ENCODE assay signal across 16 cellular contexts in genomic region chr1:203031467-203031866, GRCh38. TPM values are rescaled to one million over a fixed set of nuclear protein-coding genes. Genes with fewer than 3 reads are reported as not detected.
DNase-seq lines count a peak whose midpoint lies in the region; ATAC-seq and TF ChIP-seq lines count a peak whose summit lies in the region.
"Had no signal": no experiment of that assay in that cellular context is flagged by ENCODE, and none has a peak within 500 bp of the region (broad histone marks: within the 10 kb centered on the region; RNA-seq: fewer than 3 reads in every experiment).

No MANE protein-coding gene starts in this region.

- H3K4me3 Mint-ChIP-seq in activated CD8-positive, alpha-beta T cell treated with anti-CD3 and anti-CD28 coated beads for 36 hours = no peak overlapping the region
- H3K4me3 Mint-ChIP-seq in activated CD8-positive, alpha-beta T cell treated with anti-CD3 and anti-CD28 coated beads, Interleukin-2, amount 10 ng/mL, durations not matched to agents 7 days and 5 days = no peak overlapping the region
- H3K4me3 Mint-ChIP-seq: activated T-helper 1 cell treated with anti-CD3 and anti-CD28 coated beads, Interleukin-12 subunit alpha, Interleukin-12 subunit beta, Interleukin-2, Interleukin-4 antibody, amounts not matched to agents 30 ng/mL and 10 ng/mL and 1 ng/mL, durations not matched to agents 14 hours and 24 hours and 36 hours; natural killer cell treated with Interleukin-12 subunit alpha and Interleukin-12 subunit beta and Interleukin-15 and Interleukin-18, amount 100 ng/mL, for 72 hours had no signal

- H3K27me3 ChIP-seq in dorsolateral prefrontal cortex = no peaks in the 10 kb centered on the region
- H3K27me3 ChIP-seq in ovary = no peaks in the 10 kb centered on the region
- H3K27me3 ChIP-seq: upper lobe of left lung had no signal

- POLR2A ChIA-PET in activated CD8-positive, alpha-beta T cell treated with anti-CD3 and anti-CD28 coated beads for 36 hours (lab: Charles Lee) = no interaction called here
- POLR2A ChIA-PET in activated CD8-positive, alpha-beta T cell treated with anti-CD3 and anti-CD28 coated beads, Interleukin-2, amount 10 ng/mL, durations not matched to agents 7 days and 5 days (lab: Charles Lee) = no interaction called here

- peak; percentile 23 for TF ChIP-seq CTCF in activated CD8-positive, alpha-beta T cell treated with anti-CD3 and anti-CD28 coated beads for 36 hours (IDR thresholded peaks at IDR 0.05)
- TF ChIP-seq CTCF in NB4 (IDR thresholded peaks at IDR 0.05; ENCODE audit: low read depth, low read length) = peak; percentile 21
- peak in 42 of 56 donors; percentile 11 to 62 (median 34) for TF ChIP-seq CTCF in dorsolateral prefrontal cortex (IDR thresholded peaks at IDR 0.05 in 54 of 56, conservative IDR thresholded peaks at IDR 0.05 in 2 of 56; ENCODE audit: low read depth in 1 of 56, partially characterized antibody in 56 of 56)
- peak; percentile 53 for TF ChIP-seq CTCF in retinal pigment epithelial cell (conservative IDR thresholded peaks at IDR 0.05; ENCODE audit: low read depth, low read length)
- no peak for TF ChIP-seq CTCF in ovary (IDR thresholded peaks at IDR 0.05)

- WGBS in ovary, 3 donors = 53 to 66% (median 58%) methylated on average over 6 of the region's 6 CpGs

- no peaks in the 10 kb centered on the region for H3K9me3 ChIP-seq in ovary
- H3K9me3 ChIP-seq: esophagus muscularis mucosa, upper lobe of left lung had no signal

- CTCF ChIA-PET in activated CD8-positive, alpha-beta T cell treated with anti-CD3 and anti-CD28 coated beads for 36 hours (lab: Charles Lee) = interaction anchor here (5.8 kb wide), 1 partner anchor 9 kb away, joined by 54 read pairs; no protein-coding TSS in a partner anchor
- CTCF ChIA-PET in activated CD8-positive, alpha-beta T cell treated with anti-CD3 and anti-CD28 coated beads, Interleukin-2, amount 10 ng/mL, durations not matched to agents 7 days and 5 days (lab: Charles Lee) = interaction anchor here (1.2 to 7.6 kb wide), 2 partner anchors 8 to 236 kb away, joined by 3 to 76 read pairs; no protein-coding TSS in a partner anchor

- no peaks in the 10 kb centered on the region for H3K36me3 ChIP-seq in ovary
- H3K36me3 ChIP-seq: esophagus muscularis mucosa, upper lobe of left lung had no signal

- H3K4me3 ChIP-seq in NB4 (ENCODE audit: low read depth, low read length) (no peak overlapping the region), dorsolateral prefrontal cortex (peak overlapping the region in 2 of 59 donors; percentile 7 to 15), retinal pigment epithelial cell (ENCODE audit: low read length) (no peak overlapping the region), ovary (no peak overlapping the region)
- H3K4me3 ChIP-seq: esophagus muscularis mucosa, upper lobe of left lung had no signal

- DNase-seq in activated CD8-positive, alpha-beta T cell treated with anti-CD3 and anti-CD28 coated beads for 36 hours = no peak
- DNase-seq in activated CD8-positive, alpha-beta T cell treated with anti-CD3 and anti-CD28 coated beads, Interleukin-2, amount 10 ng/mL, durations not matched to agents 7 days and 5 days = no peak
- DNase-seq in NB4 (ENCODE audit: low read depth) (no peak), dorsolateral prefrontal cortex (no peak), retinal pigment epithelial cell (ENCODE audit: low read depth) (no peak), NCI-H526 treated with DMSO at 0.1 percent for 48 hours (lab: John Stamatoyannopoulos, UW) (no peak), ovary (no peak)
- DNase-seq: GF-D8; kidney; SHP77 treated with DMSO at 0.1 percent for 48 hours; stimulated activated CD4-positive, alpha-beta T cell treated with anti-CD3 and anti-CD28 coated beads, Interleukin-12 subunit alpha, Interleukin-12 subunit beta, amount 100 ng/mL, for 4 hours had no signal

- H3K27me3 Mint-ChIP-seq in activated CD8-positive, alpha-beta T cell treated with anti-CD3 and anti-CD28 coated beads for 36 hours = peaks cover 10% of the 10 kb centered on the region
- H3K27me3 Mint-ChIP-seq in activated CD8-positive, alpha-beta T cell treated with anti-CD3 and anti-CD28 coated beads, Interleukin-2, amount 10 ng/mL, durations not matched to agents 7 days and 5 days (ENCODE audit: low read depth) = peaks cover 8% of the 10 kb centered on the region

- peaks cover 5% of the 10 kb centered on the region for H3K4me1 ChIP-seq in ovary (ENCODE audit: insufficient read depth)

- H3K36me3 Mint-ChIP-seq in activated CD8-positive, alpha-beta T cell treated with anti-CD3 and anti-CD28 coated beads for 36 hours (ENCODE audit: low read depth) = peaks cover 5% of the 10 kb centered on the region
- no peaks in the 10 kb centered on the region for H3K36me3 Mint-ChIP-seq in activated CD8-positive, alpha-beta T cell treated with anti-CD3 and anti-CD28 coated beads, Interleukin-2, amount 10 ng/mL, durations not matched to agents 7 days and 5 days (ENCODE audit: low read depth)
- H3K36me3 Mint-ChIP-seq: natural killer cell treated with Interleukin-12 subunit alpha and Interleukin-12 subunit beta and Interleukin-15 and Interleukin-18, amount 100 ng/mL, for 72 hours had no signal

- peaks cover 12% of the 10 kb centered on the region for H3K4me1 Mint-ChIP-seq in activated CD8-positive, alpha-beta T cell treated with anti-CD3 and anti-CD28 coated beads for 36 hours (ENCODE audit: low read depth)
- H3K4me1 Mint-ChIP-seq in activated CD8-positive, alpha-beta T cell treated with anti-CD3 and anti-CD28 coated beads, Interleukin-2, amount 10 ng/mL, durations not matched to agents 7 days and 5 days (ENCODE audit: low read depth) = peaks cover 14% of the 10 kb centered on the region

- TF ChIP-seq EP300 in ovary (IDR thresholded peaks at IDR 0.05) = no peak

- H3K9me3 Mint-ChIP-seq in activated CD8-positive, alpha-beta T cell treated with anti-CD3 and anti-CD28 coated beads for 36 hours = no peaks in the 10 kb centered on the region
- H3K9me3 Mint-ChIP-seq in activated CD8-positive, alpha-beta T cell treated with anti-CD3 and anti-CD28 coated beads, Interleukin-2, amount 10 ng/mL, durations not matched to agents 7 days and 5 days (ENCODE audit: insufficient read depth) = no peaks in the 10 kb centered on the region
- H3K9me3 Mint-ChIP-seq: activated T-helper 1 cell treated with anti-CD3 and anti-CD28 coated beads, Interleukin-12 subunit alpha, Interleukin-12 subunit beta, Interleukin-2, Interleukin-4 antibody, amounts not matched to agents 30 ng/mL and 10 ng/mL and 1 ng/mL, durations not matched to agents 14 hours and 24 hours and 36 hours; natural killer cell treated with Interleukin-12 subunit alpha and Interleukin-12 subunit beta and Interleukin-15 and Interleukin-18, amount 100 ng/mL, for 72 hours had no signal

- H3K27ac Mint-ChIP-seq in activated CD8-positive, alpha-beta T cell treated with anti-CD3 and anti-CD28 coated beads for 36 hours = no peak overlapping the region
- H3K27ac Mint-ChIP-seq in activated CD8-positive, alpha-beta T cell treated with anti-CD3 and anti-CD28 coated beads, Interleukin-2, amount 10 ng/mL, durations not matched to agents 7 days and 5 days = no peak overlapping the region
- H3K27ac Mint-ChIP-seq: activated T-helper 1 cell treated with anti-CD3 and anti-CD28 coated beads, Interleukin-12 subunit alpha, Interleukin-12 subunit beta, Interleukin-2, Interleukin-4 antibody, amounts not matched to agents 30 ng/mL and 10 ng/mL and 1 ng/mL, durations not matched to agents 14 hours and 24 hours and 36 hours; natural killer cell treated with Interleukin-12 subunit alpha and Interleukin-12 subunit beta and Interleukin-15 and Interleukin-18, amount 100 ng/mL, for 72 hours had no signal

- H3K27ac ChIP-seq in dorsolateral prefrontal cortex = peak overlapping the region in 2 of 59 donors; percentile 57 to 93
- H3K27ac ChIP-seq in ovary = no peak overlapping the region
- H3K27ac ChIP-seq: esophagus muscularis mucosa, upper lobe of left lung had no signal

- intact Hi-C loops in activated CD8-positive, alpha-beta T cell treated with anti-CD3 and anti-CD28 coated beads for 36 hours (cut with micrococcal nuclease) = no loop called here
- intact Hi-C loops in dorsolateral prefrontal cortex (cut with DNase I) = no loop called here
- intact Hi-C loops in ovary (cut with DNase I) = no loop called here

- ATAC-seq in activated CD8-positive, alpha-beta T cell treated with anti-CD3 and anti-CD28 coated beads for 36 hours = no peak
- ATAC-seq in activated CD8-positive, alpha-beta T cell treated with anti-CD3 and anti-CD28 coated beads, Interleukin-2, amount 10 ng/mL, durations not matched to agents 7 days and 5 days = no peak
- ATAC-seq in HG02623 (IDR thresholded peaks at IDR 0.05; ENCODE audit: unreplicated experiment) = no peak
- ATAC-seq: natural killer cell treated with Interleukin-12 subunit alpha and Interleukin-12 subunit beta and Interleukin-15 and Interleukin-18, amount 100 ng/mL, for 72 hours had no signal

- TF ChIP-seq POLR2A in NB4 (IDR thresholded peaks at IDR 0.05; ENCODE audit: extremely low read depth, insufficient read length) (no peak), ovary (IDR thresholded peaks at IDR 0.05) (no peak)

RNA-seq across cellular contexts. Expression of gene PPFIA4, which starts 5.2 kb away (rescaled TPM):
- total RNA-seq in activated CD8-positive, alpha-beta T cell treated with anti-CD3 and anti-CD28 coated beads for 36 hours = 10 to 100 TPM; 78.8 to 79.9 TPM
- 10 to 100 TPM; 31.9 to 32.0 TPM for total RNA-seq in activated CD8-positive, alpha-beta T cell treated with anti-CD3 and anti-CD28 coated beads, Interleukin-2, amount 10 ng/mL, durations not matched to agents 7 days and 5 days
- 100 to 1,000 TPM in 106 of 120 experiments, 10 to 100 TPM in 14; 47.1 to 253 (median 140) TPM for total RNA-seq in dorsolateral prefrontal cortex
- total RNA-seq in ovary = 1 to 10 TPM; 1.0 to 2.6 (median 1.6) TPM
- polyA plus RNA-seq in ovary = under 1 TPM; 0.35 to 0.53 TPM

RNA-seq across cellular contexts. Expression of gene TMEM183A, which starts 24.3 kb away (rescaled TPM):
- 10 to 100 TPM; 76.5 to 82.2 TPM for total RNA-seq in activated CD8-positive, alpha-beta T cell treated with anti-CD3 and anti-CD28 coated beads for 36 hours
- total RNA-seq in activated CD8-positive, alpha-beta T cell treated with anti-CD3 and anti-CD28 coated beads, Interleukin-2, amount 10 ng/mL, durations not matched to agents 7 days and 5 days = 10 to 100 TPM; 78.3 to 81.3 TPM
- total RNA-seq in dorsolateral prefrontal cortex (100 to 1,000 TPM in 5 of 120 experiments, 10 to 100 TPM in 115; 37.4 to 106 (median 77.4) TPM), ovary (10 to 100 TPM; 42.0 to 67.4 (median 46.6) TPM)
- polyA plus RNA-seq in ovary = 10 to 100 TPM; 44.0 to 72.4 TPM

RNA-seq across cellular contexts. Expression of gene MYOG, which starts 54.3 kb away (rescaled TPM):
- total RNA-seq in activated CD8-positive, alpha-beta T cell treated with anti-CD3 and anti-CD28 coated beads for 36 hours = not detected
- total RNA-seq in activated CD8-positive, alpha-beta T cell treated with anti-CD3 and anti-CD28 coated beads, Interleukin-2, amount 10 ng/mL, durations not matched to agents 7 days and 5 days = not detected
- total RNA-seq in dorsolateral prefrontal cortex (under 1 TPM in 21 of 120 experiments, not detected in 99; 0.26 to 0.91 (median 0.38) TPM), ovary (not detected)
- not detected for polyA plus RNA-seq in ovary
- total RNA-seq: activated T-helper 1 cell treated with anti-CD3 and anti-CD28 coated beads, Interleukin-12 subunit alpha, Interleukin-12 subunit beta, Interleukin-2, Interleukin-4 antibody, amounts not matched to agents 30 ng/mL and 10 ng/mL and 1 ng/mL, durations not matched to agents 14 hours and 24 hours and 36 hours; esophagus muscularis mucosa; kidney; natural killer cell treated with Interleukin-12 subunit alpha and Interleukin-12 subunit beta and Interleukin-15 and Interleukin-18, amount 100 ng/mL, for 72 hours; upper lobe of left lung had no signal

Comparison
In these comparisons a context has a peak if more than half of its experiments do, and no peak if none do; other contexts are left out.
1. CTCF ChIP-seq: peak in activated CD8-positive, alpha-beta T cell treated with anti-CD3 and anti-CD28 coated beads for 36 hours (single experiment), NB4 (single experiment), dorsolateral prefrontal cortex (42 of 56) and retinal pigment epithelial cell (single experiment); none in ovary (0 of 3).
2. RNA of gene PPFIA4, which starts 5.2 kb away (total RNA-seq): 47.1 to 253 TPM in dorsolateral prefrontal cortex, 78.8 to 79.9 TPM in activated CD8-positive, alpha-beta T cell treated with anti-CD3 and anti-CD28 coated beads for 36 hours and 31.9 to 32.0 TPM in activated CD8-positive, alpha-beta T cell treated with anti-CD3 and anti-CD28 coated beads, Interleukin-2, amount 10 ng/mL, durations not matched to agents 7 days and 5 days; 1.0 to 2.6 TPM in ovary; every median in the first group is over 4 times any median in the second.